Comparison of ENCODE assay signal across 16 cellular contexts in genomic region chr4:7722716-7723115, GRCh38.
"Had no signal": no experiment of that assay in that cellular context is flagged by ENCODE, and none has a peak within 500 bp of the region (broad histone marks: within the 10 kb centered on the region; RNA-seq: fewer than 3 reads in every experiment).

No MANE protein-coding gene starts in this region.

- H3K27ac ChIP-seq: brain microvascular endothelial cell, coronary artery, heart right ventricle, pancreas had no signal

- DNase-seq: activated CD4-positive, alpha-beta T cell treated with anti-CD3 and anti-CD28 coated beads, Interleukin-2, amount 50 U/mL, for 1 hour; activated CD8-positive, alpha-beta memory T cell treated with anti-CD3 and anti-CD28 coated beads for 24 hours; activated naive CD8-positive, alpha-beta T cell treated with anti-CD3 and anti-CD28 coated beads, Interleukin-2, amount 10 ng/mL, durations not matched to agents 7 days and 5 days; anterior cingulate cortex; effector memory CD4-positive, alpha-beta T cell; heart right ventricle; islet precursor cell; pancreas; retina; stimulated activated CD4-positive, alpha-beta T cell treated with anti-CD3 and anti-CD28 coated beads, Interleukin-12 subunit alpha, Interleukin-12 subunit beta, amount 100 ng/mL, for 4 hours; T-helper 2 cell had no signal

- H3K4me3 Mint-ChIP-seq: activated naive CD8-positive, alpha-beta T cell treated with anti-CD3 and anti-CD28 coated beads, Interleukin-2, amount 10 ng/mL, durations not matched to agents 7 days and 5 days; activated T-helper 1 cell treated with anti-CD3 and anti-CD28 coated beads, Interleukin-12 subunit alpha, Interleukin-12 subunit beta, Interleukin-2, Interleukin-4 antibody, amounts not matched to agents 30 ng/mL and 10 ng/mL and 1 ng/mL, durations not matched to agents 14 hours and 24 hours and 36 hours; central memory CD8-positive, alpha-beta T cell; stimulated activated effector memory CD8-positive, alpha-beta T cell treated with anti-CD3 and anti-CD28 coated beads, Interleukin-12 subunit alpha, Interleukin-12 subunit beta, amount 100 ng/mL, for 72 hours had no signal

- H3K27ac Mint-ChIP-seq: activated naive CD8-positive, alpha-beta T cell treated with anti-CD3 and anti-CD28 coated beads, Interleukin-2, amount 10 ng/mL, durations not matched to agents 7 days and 5 days; activated T-helper 1 cell treated with anti-CD3 and anti-CD28 coated beads, Interleukin-12 subunit alpha, Interleukin-12 subunit beta, Interleukin-2, Interleukin-4 antibody, amounts not matched to agents 30 ng/mL and 10 ng/mL and 1 ng/mL, durations not matched to agents 14 hours and 24 hours and 36 hours; stimulated activated effector memory CD8-positive, alpha-beta T cell treated with anti-CD3 and anti-CD28 coated beads, Interleukin-12 subunit alpha, Interleukin-12 subunit beta, amount 100 ng/mL, for 72 hours had no signal

- H3K27me3 ChIP-seq: brain microvascular endothelial cell had no signal

- H3K4me1 Mint-ChIP-seq: activated naive CD8-positive, alpha-beta T cell treated with anti-CD3 and anti-CD28 coated beads, Interleukin-2, amount 10 ng/mL, durations not matched to agents 7 days and 5 days; central memory CD8-positive, alpha-beta T cell; stimulated activated effector memory CD8-positive, alpha-beta T cell treated with anti-CD3 and anti-CD28 coated beads, Interleukin-12 subunit alpha, Interleukin-12 subunit beta, amount 100 ng/mL, for 72 hours had no signal

- H3K36me3 Mint-ChIP-seq: activated naive CD8-positive, alpha-beta T cell treated with anti-CD3 and anti-CD28 coated beads, Interleukin-2, amount 10 ng/mL, durations not matched to agents 7 days and 5 days; stimulated activated effector memory CD8-positive, alpha-beta T cell treated with anti-CD3 and anti-CD28 coated beads, Interleukin-12 subunit alpha, Interleukin-12 subunit beta, amount 100 ng/mL, for 72 hours had no signal

- H3K9me3 ChIP-seq: heart right ventricle, pancreas had no signal

- ATAC-seq: pancreas; stimulated activated effector memory CD8-positive, alpha-beta T cell treated with anti-CD3 and anti-CD28 coated beads, Interleukin-12 subunit alpha, Interleukin-12 subunit beta, amount 100 ng/mL, for 72 hours had no signal
